8 cellular contexts compared by ENCODE assay signal in genomic region chr20:22586645-22587310, GRCh38.
A peak's percentile ranks its signal among the peaks of the same experiment; 100 is the strongest.
DNase-seq lines count a peak whose midpoint lies in the region; ATAC-seq and TF ChIP-seq lines count a peak whose summit lies in the region.

No MANE protein-coding gene starts in this region.

- ATAC-seq in HG02884 (IDR thresholded peaks at IDR 0.05; ENCODE audit: unreplicated experiment) (no peak), HG02678 (IDR thresholded peaks at IDR 0.05; ENCODE audit: unreplicated experiment) (no peak), GM21619 (IDR thresholded peaks at IDR 0.05; ENCODE audit: unreplicated experiment) (no peak)

- no peak overlapping the region for H3K4me3 ChIP-seq in fibroblast of pulmonary artery (replicated peaks; ENCODE audit: low read depth, low read length)

- TF ChIP-seq CTCF in GM12874 (IDR thresholded peaks at IDR 0.05; ENCODE audit: insufficient read depth, low read depth, low read length): peak; percentile 69
- peak; percentile 43 for TF ChIP-seq CTCF in fibroblast of pulmonary artery (IDR thresholded peaks at IDR 0.05; ENCODE audit: low read length, missing control alignments)

- DNase-seq in NCI-H526 (lab: John Stamatoyannopoulos, UW): peak; percentile 32 to 84
- DNase-seq in fibroblast of pulmonary artery (ENCODE audit: low read depth): no peak
- DNase-seq in retina: peak; percentile 78
- DNase-seq in stimulated activated CD4-positive, alpha-beta T cell treated with anti-CD3 and anti-CD28 coated beads, Interleukin-4, amount 100 ng/mL, for 4 hours: no peak

Comparison
In these comparisons a context has a peak if more than half of its experiments do, and no peak if none do; other contexts are left out.
1. DNase-seq: peak in NCI-H526 (2 of 2) and retina (single experiment); none in fibroblast of pulmonary artery (single experiment) and stimulated activated CD4-positive, alpha-beta T cell treated with anti-CD3 and anti-CD28 coated beads, Interleukin-4, amount 100 ng/mL, for 4 hours (0 of 2).